13 cellular contexts compared by ENCODE assay signal in the genomic region with DNA sequence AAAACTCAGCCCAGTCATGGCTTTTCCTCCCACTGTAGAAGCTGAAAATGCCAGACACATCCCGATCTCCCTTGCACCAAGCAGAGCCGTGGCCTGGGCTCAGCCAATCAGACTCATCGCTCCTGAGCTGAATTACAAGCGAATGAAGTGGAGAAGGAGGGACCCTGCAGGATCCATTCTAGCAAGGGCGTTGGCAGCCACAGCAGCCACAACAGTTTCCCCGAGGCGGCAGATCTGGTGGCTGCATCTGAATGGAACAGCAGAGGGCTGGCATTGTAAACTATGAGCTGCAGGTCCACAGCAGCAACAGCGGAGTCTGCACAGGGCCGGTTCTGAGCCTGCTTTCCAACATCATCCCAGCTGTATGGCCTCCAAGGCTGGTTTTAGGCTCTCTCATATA.
"Had no signal": no experiment of that assay in that cellular context is flagged by ENCODE, and none has a peak within 500 bp of the region (broad histone marks: within the 10 kb centered on the region; RNA-seq: fewer than 3 reads in every experiment).

No MANE protein-coding gene starts in this region.

- H3K36me3 ChIP-seq: ascending aorta, pancreas, WERI-Rb-1 had no signal

- H3K27me3 Mint-ChIP-seq: stimulated activated naive CD8-positive, alpha-beta T cell treated with anti-CD3 and anti-CD28 coated beads, Interleukin-15, amount 100 ng/mL, for 72 hours had no signal

- H3K9me3 ChIP-seq: ascending aorta, pancreas, testis had no signal

- H3K27ac Mint-ChIP-seq: activated CD8-positive, alpha-beta T cell treated with anti-CD3 and anti-CD28 coated beads, Interleukin-2, amount 10 ng/mL, durations not matched to agents 7 days and 5 days; activated T-helper 1 cell treated with anti-CD3 and anti-CD28 coated beads, Interleukin-12 subunit alpha, Interleukin-12 subunit beta, Interleukin-2, Interleukin-4 antibody, amounts not matched to agents 30 ng/mL and 10 ng/mL and 1 ng/mL, durations not matched to agents 14 hours and 24 hours and 36 hours; stimulated activated naive CD8-positive, alpha-beta T cell treated with anti-CD3 and anti-CD28 coated beads, Interleukin-15, amount 100 ng/mL, for 72 hours had no signal

- H3K4me3 ChIP-seq: ascending aorta, pancreas, testis had no signal

- H3K4me3 Mint-ChIP-seq: activated CD8-positive, alpha-beta T cell treated with anti-CD3 and anti-CD28 coated beads, Interleukin-2, amount 10 ng/mL, durations not matched to agents 7 days and 5 days; activated T-helper 1 cell treated with anti-CD3 and anti-CD28 coated beads, Interleukin-12 subunit alpha, Interleukin-12 subunit beta, Interleukin-2, Interleukin-4 antibody, amounts not matched to agents 30 ng/mL and 10 ng/mL and 1 ng/mL, durations not matched to agents 14 hours and 24 hours and 36 hours; stimulated activated naive CD8-positive, alpha-beta T cell treated with anti-CD3 and anti-CD28 coated beads, Interleukin-15, amount 100 ng/mL, for 72 hours had no signal

- H3K27ac ChIP-seq: ascending aorta, dorsolateral prefrontal cortex, pancreas, testis, WERI-Rb-1 had no signal

- H3K4me1 ChIP-seq: ascending aorta, pancreas, testis had no signal

- H3K27me3 ChIP-seq: ascending aorta, dorsolateral prefrontal cortex, pancreas, testis had no signal

- DNase-seq: activated CD4-positive, alpha-beta T cell treated with anti-CD3 and anti-CD28 coated beads for 4 hours; activated CD8-positive, alpha-beta T cell treated with anti-CD3 and anti-CD28 coated beads, Interleukin-2, amount 10 ng/mL, durations not matched to agents 7 days and 5 days; activated naive CD4-positive, alpha-beta T cell; mesenchymal stem cell; pancreas; stimulated activated CD4-positive, alpha-beta T cell treated with anti-CD3 and anti-CD28 coated beads, Interleukin-4, amount 100 ng/mL, for 1 hour; stimulated activated CD8-positive, alpha-beta memory T cell treated with anti-CD3 and anti-CD28 coated beads, Interleukin-4, amount 100 ng/mL, for 48 hours; stimulated activated naive CD8-positive, alpha-beta T cell treated with anti-CD3 and anti-CD28 coated beads, Interleukin-15, amount 100 ng/mL, for 72 hours; testis; WERI-Rb-1 had no signal

- H3K9me3 Mint-ChIP-seq: activated T-helper 1 cell treated with anti-CD3 and anti-CD28 coated beads, Interleukin-12 subunit alpha, Interleukin-12 subunit beta, Interleukin-2, Interleukin-4 antibody, amounts not matched to agents 30 ng/mL and 10 ng/mL and 1 ng/mL, durations not matched to agents 14 hours and 24 hours and 36 hours; stimulated activated naive CD8-positive, alpha-beta T cell treated with anti-CD3 and anti-CD28 coated beads, Interleukin-15, amount 100 ng/mL, for 72 hours had no signal
